ENCODE assay signal across 4 cellular contexts in the genomic region with DNA sequence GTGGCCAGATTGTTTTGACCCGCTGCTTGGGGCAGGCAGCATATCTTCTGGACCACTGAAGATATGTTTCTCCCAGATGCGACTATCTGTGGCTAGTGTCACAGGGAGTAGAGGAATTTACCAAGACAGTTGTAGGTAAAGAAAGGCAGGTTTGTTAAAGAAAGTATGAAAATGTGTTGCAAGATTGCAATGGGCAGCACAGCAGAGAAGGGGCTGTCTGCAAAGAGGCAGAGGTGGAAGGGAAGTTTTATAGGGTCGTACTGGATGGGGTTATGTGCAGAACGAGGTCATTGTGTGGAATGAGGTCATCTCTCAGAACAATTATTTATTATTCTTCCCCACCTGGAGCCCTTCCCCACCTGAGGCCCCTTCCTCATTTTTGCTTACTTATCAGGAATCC.
TF ChIP-seq lines count a peak whose summit lies in the region.

No MANE protein-coding gene starts in this region.

TF ChIP-seq in HCT116, 20 proteins besides CTCF, POLR2A, EP300 and RAD21:
- TF ChIP-seq EGR1 (IDR thresholded peaks at IDR 0.05; ENCODE audit: low read depth) (no peak), JUND (IDR thresholded peaks at IDR 0.05) (no peak), CBX3 (IDR thresholded peaks at IDR 0.05; ENCODE audit: low read depth) (peak; percentile 26; the same call in 1 of the 2 replicates)
- TF ChIP-seq, protein P1, sequence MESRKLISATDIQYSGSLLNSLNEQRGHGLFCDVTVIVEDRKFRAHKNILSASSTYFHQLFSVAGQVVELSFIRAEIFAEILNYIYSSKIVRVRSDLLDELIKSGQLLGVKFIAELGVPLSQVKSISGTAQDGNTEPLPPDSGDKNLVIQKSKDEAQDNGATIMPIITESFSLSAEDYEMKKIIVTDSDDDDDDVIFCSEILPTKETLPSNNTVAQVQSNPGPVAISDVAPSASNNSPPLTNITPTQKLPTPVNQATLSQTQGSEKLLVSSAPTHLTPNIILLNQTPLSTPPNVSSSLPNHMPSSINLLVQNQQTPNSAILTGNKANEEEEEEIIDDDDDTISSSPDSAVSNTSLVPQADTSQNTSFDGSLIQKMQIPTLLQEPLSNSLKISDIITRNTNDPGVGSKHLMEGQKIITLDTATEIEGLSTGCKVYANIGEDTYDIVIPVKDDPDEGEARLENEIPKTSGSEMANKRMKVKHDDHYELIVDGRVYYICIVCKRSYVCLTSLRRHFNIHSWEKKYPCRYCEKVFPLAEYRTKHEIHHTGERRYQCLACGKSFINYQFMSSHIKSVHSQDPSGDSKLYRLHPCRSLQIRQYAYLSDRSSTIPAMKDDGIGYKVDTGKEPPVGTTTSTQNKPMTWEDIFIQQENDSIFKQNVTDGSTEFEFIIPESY (IDR thresholded peaks at IDR 0.05; ENCODE audit: extremely low read depth, insufficient replicate concordance, low read length) = no peak

TF ChIP-seq in HEK293, 187 proteins besides CTCF, POLR2A, EP300 and RAD21:
- TF ChIP-seq ZNF488 (tag by site-specific recombination; IDR thresholded peaks at IDR 0.05) = no peak
- TF ChIP-seq SETDB1 (IDR thresholded peaks at IDR 0.05; ENCODE audit: insufficient read length, low read length) = peak; percentile 84
- TF ChIP-seq ZFP37 (tag by site-specific recombination; IDR thresholded peaks at IDR 0.05) = no peak

TF ChIP-seq in IMR-90, 13 proteins besides CTCF, POLR2A, EP300 and RAD21:
- TF ChIP-seq BHLHE40 (IDR thresholded peaks at IDR 0.05; ENCODE audit: low read depth, low read length) (no peak), MAFK (IDR thresholded peaks at IDR 0.05; ENCODE audit: low read depth, low read length) (no peak), MAZ (IDR thresholded peaks at IDR 0.05; ENCODE audit: borderline replicate concordance, low read depth, low read length) (no peak), NFE2L2 (IDR thresholded peaks at IDR 0.05; ENCODE audit: low read depth, low read length) (no peak), RFX5 (IDR thresholded peaks at IDR 0.05; ENCODE audit: low read depth, low read length) (no peak), FOS (IDR thresholded peaks at IDR 0.05; ENCODE audit: low read depth, low read length) (no peak)

TF ChIP-seq in K562, 482 proteins besides CTCF, POLR2A, EP300 and RAD21 (continues in another document):
- TF ChIP-seq DIDO1 (tag; IDR thresholded peaks at IDR 0.05; ENCODE audit: low read depth) (no peak), NR1H2 (CRISPR knock-in tag; IDR thresholded peaks at IDR 0.05) (no peak), TBL1XR1 (IDR thresholded peaks at IDR 0.05; ENCODE audit: low read length in 2 of 2) (no peak), HIVEP1 (CRISPR knock-in tag; IDR thresholded peaks at IDR 0.05) (no peak), RBBP5 (IDR thresholded peaks at IDR 0.05; ENCODE audit: borderline replicate concordance, insufficient read depth, low read length, poor library complexity, severe bottlenecking) (no peak), PREB (CRISPR knock-in tag; IDR thresholded peaks at IDR 0.05) (no peak), NELFE (IDR thresholded peaks at IDR 0.05; ENCODE audit: insufficient read depth, insufficient read length) (no peak), ZNF644 (tag; IDR thresholded peaks at IDR 0.05; ENCODE audit: low read depth) (no peak), NFYB (IDR thresholded peaks at IDR 0.05; ENCODE audit: extremely low read depth, insufficient read length) (no peak), NEUROD1 (IDR thresholded peaks at IDR 0.05; ENCODE audit: borderline replicate concordance, low read depth, low read length, partially characterized antibody) (no peak), ZBTB7A (IDR thresholded peaks at IDR 0.05; ENCODE audit: borderline replicate concordance, control insufficient read depth, low read depth, low read length) (peak; percentile 19; the same call in 1 of the 2 replicates), HLTF (IDR thresholded peaks at IDR 0.05) (peak; percentile 42; the same call in 1 of the 2 replicates), PCBP1 (IDR thresholded peaks at IDR 0.05; ENCODE audit: low read depth, low read length, poor library complexity, severe bottlenecking) (no peak), SNRNP70 (optimal IDR thresholded peaks at IDR 0.05; ENCODE audit: low read depth, low read length) (no peak), C11orf30 (IDR thresholded peaks at IDR 0.05; ENCODE audit: low read depth) (no peak), MCM7 (IDR thresholded peaks at IDR 0.05) (no peak), FOXJ3 (CRISPR knock-in tag; IDR thresholded peaks at IDR 0.05) (no peak), TFAM (CRISPR knock-in tag; conservative IDR thresholded peaks at IDR 0.05) (no peak), NCOA4 (IDR thresholded peaks at IDR 0.05; ENCODE audit: partially characterized antibody) (no peak), PYGO2 (tag; IDR thresholded peaks at IDR 0.05) (no peak), RBM39 (optimal IDR thresholded peaks at IDR 0.05; ENCODE audit: low read depth, low read length) (no peak), CBX5 (IDR thresholded peaks at IDR 0.05; ENCODE audit: borderline replicate concordance, low read depth) (peak; percentile 79; the same call in 1 of the 2 replicates), SREBF2 (CRISPR knock-in tag; IDR thresholded peaks at IDR 0.05) (no peak), KDM1A (IDR thresholded peaks at IDR 0.05) (no peak), SP1 (CRISPR knock-in tag; IDR thresholded peaks at IDR 0.05) (no peak), CHD1 (IDR thresholded peaks at IDR 0.05; ENCODE audit: low read length) (no peak), CEBPZ (IDR thresholded peaks at IDR 0.05; ENCODE audit: borderline replicate concordance, low read depth, low read length) (peak; percentile 61; the same call in 1 of the 2 replicates), ZNF695 (CRISPR knock-in tag; IDR thresholded peaks at IDR 0.05) (no peak), HMG20B (CRISPR knock-in tag; IDR thresholded peaks at IDR 0.05) (no peak), ZC3H11A (IDR thresholded peaks at IDR 0.05; ENCODE audit: low read depth, low read length) (no peak), TRIM28 (IDR thresholded peaks at IDR 0.05) (peak; percentile 65; the same call in 1 of the 2 replicates), UBTF (IDR thresholded peaks at IDR 0.05; ENCODE audit: borderline replicate concordance in 1 of 2, low read depth in 2 of 2, low read length in 2 of 2) (no peak), SIN3B (IDR thresholded peaks at IDR 0.05; ENCODE audit: low read depth) (no peak), ZC3H8 (IDR thresholded peaks at IDR 0.05) (no peak), TRIM24 (IDR thresholded peaks at IDR 0.05) (peak in 1 of 2 experiments; percentile 27; a peak in 1 of 4 replicates)
- TF ChIP-seq, protein P2, sequence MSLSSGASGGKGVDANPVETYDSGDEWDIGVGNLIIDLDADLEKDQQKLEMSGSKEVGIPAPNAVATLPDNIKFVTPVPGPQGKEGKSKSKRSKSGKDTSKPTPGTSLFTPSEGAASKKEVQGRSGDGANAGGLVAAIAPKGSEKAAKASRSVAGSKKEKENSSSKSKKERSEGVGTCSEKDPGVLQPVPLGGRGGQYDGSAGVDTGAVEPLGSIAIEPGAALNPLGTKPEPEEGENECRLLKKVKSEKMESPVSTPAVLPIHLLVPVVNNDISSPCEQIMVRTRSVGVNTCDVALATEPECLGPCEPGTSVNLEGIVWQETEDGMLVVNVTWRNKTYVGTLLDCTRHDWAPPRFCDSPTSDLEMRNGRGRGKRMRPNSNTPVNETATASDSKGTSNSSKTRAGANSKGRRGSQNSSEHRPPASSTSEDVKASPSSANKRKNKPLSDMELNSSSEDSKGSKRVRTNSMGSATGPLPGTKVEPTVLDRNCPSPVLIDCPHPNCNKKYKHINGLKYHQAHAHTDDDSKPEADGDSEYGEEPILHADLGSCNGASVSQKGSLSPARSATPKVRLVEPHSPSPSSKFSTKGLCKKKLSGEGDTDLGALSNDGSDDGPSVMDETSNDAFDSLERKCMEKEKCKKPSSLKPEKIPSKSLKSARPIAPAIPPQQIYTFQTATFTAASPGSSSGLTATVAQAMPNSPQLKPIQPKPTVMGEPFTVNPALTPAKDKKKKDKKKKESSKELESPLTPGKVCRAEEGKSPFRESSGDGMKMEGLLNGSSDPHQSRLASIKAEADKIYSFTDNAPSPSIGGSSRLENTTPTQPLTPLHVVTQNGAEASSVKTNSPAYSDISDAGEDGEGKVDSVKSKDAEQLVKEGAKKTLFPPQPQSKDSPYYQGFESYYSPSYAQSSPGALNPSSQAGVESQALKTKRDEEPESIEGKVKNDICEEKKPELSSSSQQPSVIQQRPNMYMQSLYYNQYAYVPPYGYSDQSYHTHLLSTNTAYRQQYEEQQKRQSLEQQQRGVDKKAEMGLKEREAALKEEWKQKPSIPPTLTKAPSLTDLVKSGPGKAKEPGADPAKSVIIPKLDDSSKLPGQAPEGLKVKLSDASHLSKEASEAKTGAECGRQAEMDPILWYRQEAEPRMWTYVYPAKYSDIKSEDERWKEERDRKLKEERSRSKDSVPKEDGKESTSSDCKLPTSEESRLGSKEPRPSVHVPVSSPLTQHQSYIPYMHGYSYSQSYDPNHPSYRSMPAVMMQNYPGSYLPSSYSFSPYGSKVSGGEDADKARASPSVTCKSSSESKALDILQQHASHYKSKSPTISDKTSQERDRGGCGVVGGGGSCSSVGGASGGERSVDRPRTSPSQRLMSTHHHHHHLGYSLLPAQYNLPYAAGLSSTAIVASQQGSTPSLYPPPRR (CRISPR knock-in tag; IDR thresholded peaks at IDR 0.05; ENCODE audit: borderline replicate concordance) = no peak
- TF ChIP-seq, protein P3, sequence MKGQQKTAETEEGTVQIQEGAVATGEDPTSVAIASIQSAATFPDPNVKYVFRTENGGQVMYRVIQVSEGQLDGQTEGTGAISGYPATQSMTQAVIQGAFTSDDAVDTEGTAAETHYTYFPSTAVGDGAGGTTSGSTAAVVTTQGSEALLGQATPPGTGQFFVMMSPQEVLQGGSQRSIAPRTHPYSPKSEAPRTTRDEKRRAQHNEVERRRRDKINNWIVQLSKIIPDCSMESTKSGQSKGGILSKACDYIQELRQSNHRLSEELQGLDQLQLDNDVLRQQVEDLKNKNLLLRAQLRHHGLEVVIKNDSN (CRISPR knock-in tag; IDR thresholded peaks at IDR 0.05) = no peak
- TF ChIP-seq, protein P4, sequence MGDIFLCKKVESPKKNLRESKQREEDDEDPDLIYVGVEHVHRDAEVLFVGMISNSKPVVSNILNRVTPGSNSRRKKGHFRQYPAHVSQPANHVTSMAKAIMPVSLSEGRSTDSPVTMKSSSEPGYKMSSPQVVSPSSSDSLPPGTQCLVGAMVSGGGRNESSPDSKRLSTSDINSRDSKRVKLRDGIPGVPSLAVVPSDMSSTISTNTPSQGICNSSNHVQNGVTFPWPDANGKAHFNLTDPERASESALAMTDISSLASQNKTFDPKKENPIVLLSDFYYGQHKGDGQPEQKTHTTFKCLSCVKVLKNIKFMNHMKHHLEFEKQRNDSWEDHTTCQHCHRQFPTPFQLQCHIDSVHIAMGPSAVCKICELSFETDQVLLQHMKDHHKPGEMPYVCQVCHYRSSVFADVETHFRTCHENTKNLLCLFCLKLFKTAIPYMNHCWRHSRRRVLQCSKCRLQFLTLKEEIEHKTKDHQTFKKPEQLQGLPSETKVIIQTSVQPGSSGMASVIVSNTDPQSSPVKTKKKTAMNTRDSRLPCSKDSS (IDR thresholded peaks at IDR 0.05; ENCODE audit: low read depth, partially characterized antibody) = peak; percentile 79
- TF ChIP-seq, protein P5, sequence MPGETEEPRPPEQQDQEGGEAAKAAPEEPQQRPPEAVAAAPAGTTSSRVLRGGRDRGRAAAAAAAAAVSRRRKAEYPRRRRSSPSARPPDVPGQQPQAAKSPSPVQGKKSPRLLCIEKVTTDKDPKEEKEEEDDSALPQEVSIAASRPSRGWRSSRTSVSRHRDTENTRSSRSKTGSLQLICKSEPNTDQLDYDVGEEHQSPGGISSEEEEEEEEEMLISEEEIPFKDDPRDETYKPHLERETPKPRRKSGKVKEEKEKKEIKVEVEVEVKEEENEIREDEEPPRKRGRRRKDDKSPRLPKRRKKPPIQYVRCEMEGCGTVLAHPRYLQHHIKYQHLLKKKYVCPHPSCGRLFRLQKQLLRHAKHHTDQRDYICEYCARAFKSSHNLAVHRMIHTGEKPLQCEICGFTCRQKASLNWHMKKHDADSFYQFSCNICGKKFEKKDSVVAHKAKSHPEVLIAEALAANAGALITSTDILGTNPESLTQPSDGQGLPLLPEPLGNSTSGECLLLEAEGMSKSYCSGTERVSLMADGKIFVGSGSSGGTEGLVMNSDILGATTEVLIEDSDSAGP (CRISPR knock-in tag; IDR thresholded peaks at IDR 0.05) = no peak
